22 cellular contexts compared by ENCODE assay signal in genomic region chr7:16762177-16762576, GRCh38. TPM values are rescaled to one million over a fixed set of nuclear protein-coding genes. Genes with fewer than 3 reads are reported as not detected.
DNase-seq lines count a peak whose midpoint lies in the region; FAIRE-seq and TF ChIP-seq lines count a peak whose summit lies in the region.
"Had no signal": no experiment of that assay in that cellular context is flagged by ENCODE, and none has a peak within 500 bp of the region (broad histone marks: within the 10 kb centered on the region; RNA-seq: fewer than 3 reads in every experiment).

No MANE protein-coding gene starts in this region.

- peaks cover 5% of the 10 kb centered on the region for H4K20me1 ChIP-seq in hepatocyte (ENCODE audit: insufficient read depth, poor library complexity, severe bottlenecking)
- H4K20me1 ChIP-seq in smooth muscle cell (ENCODE audit: low read depth): peaks cover 41% of the 10 kb centered on the region

- no peak overlapping the region for H3K9ac ChIP-seq in mesendoderm (ENCODE audit: low read length)
- H3K9ac ChIP-seq in smooth muscle cell (ENCODE audit: low read depth): no peak overlapping the region

- no peaks in the 10 kb centered on the region for H3K9me3 ChIP-seq in hepatocyte (ENCODE audit: low read depth)
- H3K9me3 ChIP-seq in small intestine (ENCODE audit: control insufficient read depth, low read depth): no peaks in the 10 kb centered on the region
- H3K9me3 ChIP-seq in smooth muscle cell (replicated peaks; ENCODE audit: low read depth): no peaks in the 10 kb centered on the region
- H3K9me3 ChIP-seq: A549 had no signal

- 56% methylated on average over 4 of the region's 4 CpGs for WGBS in hepatocyte (ENCODE audit: low lambda C conversion rate, missing lambda C conversion rate)
- no CpG with 5 or more reads among the region's 4 CpGs for WGBS in mesendoderm (ENCODE audit: extremely low coverage, insufficient coverage, low lambda C conversion rate)
- WGBS in small intestine, 3 donors: 21 to 70% (median 26%) methylated on average over 4 of the region's 4 CpGs
- 71% methylated on average over 4 of the region's 4 CpGs for WGBS in smooth muscle cell (ENCODE audit: low lambda C conversion rate)

- FAIRE-seq in small intestine (lab: Jason Lieb, UNC) (no peak), GM12892 (lab: Jason Lieb, UNC) (no peak)
- FAIRE-seq: A549, GM19239 had no signal

- no peaks in the 10 kb centered on the region for H3F3A ChIP-seq in smooth muscle cell (ENCODE audit: low read depth)

- no peaks in the 10 kb centered on the region for H3K9me2 ChIP-seq in hepatocyte (replicated peaks; ENCODE audit: insufficient read depth)

- no peak overlapping the region for H2AK5ac ChIP-seq in mesendoderm (ENCODE audit: low read length)

- H4K5ac ChIP-seq in mesendoderm (ENCODE audit: low read length): no peak overlapping the region

- no peak overlapping the region for H3K4ac ChIP-seq in mesendoderm (ENCODE audit: low read depth, low read length)

- H3K79me2 ChIP-seq in hepatocyte: peaks cover 100% of the 10 kb centered on the region
- H3K79me2 ChIP-seq in mesendoderm (ENCODE audit: control insufficient read depth, insufficient read depth, low read length): peaks cover 9% of the 10 kb centered on the region
- peaks cover 99% of the 10 kb centered on the region for H3K79me2 ChIP-seq in smooth muscle cell (ENCODE audit: low read depth)

- DNase-seq in ELF-1 (ENCODE audit: low read depth, low spot score): peak; percentile 74
- DNase-seq in hepatocyte (ENCODE audit: low spot score): peak; percentile 58
- DNase-seq in mesendoderm: peak; percentile 92
- DNase-seq in small intestine: peak; percentile 90
- no peak for DNase-seq in NCI-H1417 (lab: John Stamatoyannopoulos, UW)
- DNase-seq in NCI-H2029 treated with DMSO at 0.1 percent for 48 hours (lab: John Stamatoyannopoulos, UW): no peak
- DNase-seq in smooth muscle cell (lab: John Stamatoyannopoulos, UW; ENCODE audit: unreplicated experiment): no peak
- DNase-seq in GM12892 (ENCODE audit: insufficient read length): no peak
- DNase-seq: C1 segment of cervical spinal cord; CD8-positive, alpha-beta memory T cell; DMS 273 treated with DMSO at 0.1 percent for 48 hours; GDM1; MM.1S; NCI-H1092 treated with DMSO at 0.1 percent for 48 hours; NCI-H2081 treated with DMSO at 0.1 percent for 48 hours; NCI-H446 treated with DMSO at 0.1 percent for 48 hours had no signal

- peak overlapping the region; percentile 13 for H3K4me2 ChIP-seq in hepatocyte
- no peak overlapping the region for H3K4me2 ChIP-seq in mesendoderm (ENCODE audit: low read length)
- no peak overlapping the region for H3K4me2 ChIP-seq in smooth muscle cell
- H3K4me2 ChIP-seq: A549 had no signal

- no peak overlapping the region for H3K23ac ChIP-seq in mesendoderm (ENCODE audit: low read length)

- peaks cover 17% of the 10 kb centered on the region for H3K79me1 ChIP-seq in mesendoderm (ENCODE audit: low read length)

- H2BK5ac ChIP-seq in mesendoderm (ENCODE audit: low read length): no peak overlapping the region

- H3K27me3 ChIP-seq in hepatocyte (no peaks in the 10 kb centered on the region), mesendoderm (ENCODE audit: insufficient read depth, low read length, poor library complexity) (no peaks in the 10 kb centered on the region), small intestine (ENCODE audit: control insufficient read depth in 2 of 2, insufficient read depth in 2 of 2, low read length in 2 of 2) (no peaks in the 10 kb centered on the region), smooth muscle cell (ENCODE audit: low read depth) (no peaks in the 10 kb centered on the region)

- H3K18ac ChIP-seq in mesendoderm (ENCODE audit: low read length): no peak overlapping the region

- H2BK15ac ChIP-seq in mesendoderm (replicated peaks; ENCODE audit: low read depth): no peak overlapping the region

- H3K4me1 ChIP-seq in hepatocyte (ENCODE audit: insufficient read depth) (no peaks in the 10 kb centered on the region), mesendoderm (ENCODE audit: control insufficient read depth, low read depth, low read length) (no peaks in the 10 kb centered on the region), small intestine (ENCODE audit: control insufficient read depth in 2 of 2, insufficient read depth in 1 of 2, low read depth in 1 of 2, low read length in 1 of 2) (no peaks in the 10 kb centered on the region), smooth muscle cell (ENCODE audit: low read depth) (peaks cover 2% of the 10 kb centered on the region)
- H3K4me1 ChIP-seq: A549 had no signal

- no peak overlapping the region for H4K8ac ChIP-seq in mesendoderm (ENCODE audit: low read depth, low read length)

- H3K27ac ChIP-seq in hepatocyte: peak overlapping the region; percentile 74
- no peak overlapping the region for H3K27ac ChIP-seq in mesendoderm (ENCODE audit: low read depth, low read length)
- no peak overlapping the region for H3K27ac ChIP-seq in small intestine (ENCODE audit: low read depth in 1 of 2, low read length in 1 of 2)
- H3K27ac ChIP-seq in smooth muscle cell (ENCODE audit: low read depth): no peak overlapping the region
- H3K27ac ChIP-seq: A549, SK-N-MC had no signal

- H3K4me3 ChIP-seq in hepatocyte (no peak overlapping the region), mesendoderm (ENCODE audit: low read length) (no peak overlapping the region), small intestine (ENCODE audit: low read depth in 1 of 2, low read length in 2 of 2) (no peak overlapping the region), smooth muscle cell (no peak overlapping the region)
- H3K4me3 ChIP-seq: A549, SK-N-MC had no signal

- TF ChIP-seq POLR2A in GM12892 (IDR thresholded peaks at IDR 0.05; ENCODE audit: low read depth, low read length): no peak

- TF ChIP-seq CTCF in hepatocyte (IDR thresholded peaks at IDR 0.05; ENCODE audit: poor library complexity) (no peak), smooth muscle cell (IDR thresholded peaks at IDR 0.05; ENCODE audit: borderline replicate concordance, insufficient read depth, poor library complexity, severe bottlenecking) (no peak)

- no peak overlapping the region for H2BK120ac ChIP-seq in mesendoderm (ENCODE audit: low read depth, low read length)

- no peak overlapping the region for H3K56ac ChIP-seq in mesendoderm (ENCODE audit: low read length)

- H3K36me3 ChIP-seq in hepatocyte (replicated peaks; ENCODE audit: insufficient read depth, low read depth) (no peaks in the 10 kb centered on the region), mesendoderm (ENCODE audit: control insufficient read depth, insufficient read depth, low read length) (no peaks in the 10 kb centered on the region), small intestine (ENCODE audit: control insufficient read depth in 2 of 2, insufficient read depth in 2 of 2, low read length in 2 of 2) (no peaks in the 10 kb centered on the region), smooth muscle cell (ENCODE audit: low read depth) (no peaks in the 10 kb centered on the region)

- H2AFZ ChIP-seq in hepatocyte (no peak overlapping the region), smooth muscle cell (ENCODE audit: low read depth) (no peak overlapping the region)

RNA-seq across cellular contexts. Expression of gene TSPAN13, which starts 8.6 kb away (rescaled TPM):
- total RNA-seq in hepatocyte (173 and 196 TPM in 2 replicates), smooth muscle cell (128 and 142 TPM in 2 replicates)
- polyA plus RNA-seq in hepatocyte (157 and 164 TPM in 2 replicates), small intestine (10 to 100 TPM; 56.2 to 67.2 (median 60.6) TPM), smooth muscle cell (103 and 116 TPM in 2 replicates)
- polyA plus RNA-seq in mesendoderm (2013, experiment 1 of 2): 24.8 TPM
- polyA plus RNA-seq in mesendoderm (2013, experiment 2 of 2): 24.1 TPM
- not detected for polyA plus RNA-seq in GM12892 (2012; ENCODE audit: missing spikeins)
- polyA plus RNA-seq: CD8-positive, alpha-beta memory T cell had no signal

RNA-seq across cellular contexts. Expression of gene AGR2, which starts 42.6 kb away (rescaled TPM):
- total RNA-seq in hepatocyte (117 and 178 TPM in 2 replicates), smooth muscle cell (10.6 and 25.0 TPM in 2 replicates)
- polyA plus RNA-seq in hepatocyte (173 and 183 TPM in 2 replicates), small intestine (1,000 to 10,000 TPM in 1 of 3 donors, 100 to 1,000 TPM in 1, 10 to 100 TPM in 1; 79.2 to 1,156 (median 128) TPM), smooth muscle cell (1.2 and 20.6 TPM in 2 replicates)
- polyA plus RNA-seq in mesendoderm (2013, experiment 1 of 2): not detected
- not detected for polyA plus RNA-seq in mesendoderm (2013, experiment 2 of 2)
- not detected for polyA plus RNA-seq in GM12892 (2012; ENCODE audit: missing spikeins)
- total RNA-seq: CD8-positive, alpha-beta memory T cell; H4; LHCN-M2; Right ventricle myocardium inferior had no signal
- polyA plus RNA-seq: CD8-positive, alpha-beta memory T cell had no signal

Comparison
In these comparisons a context has a peak if more than half of its experiments do, and no peak if none do; other contexts are left out.
1. DNase-seq: peak in ELF-1 (single experiment), hepatocyte (single experiment), mesendoderm (single experiment) and small intestine (single experiment); none in NCI-H1417 (0 of 3), NCI-H2029 treated with DMSO at 0.1 percent for 48 hours (single experiment), smooth muscle cell (single experiment) and GM12892 (single experiment).